ENCODE assay signal across 5 cellular contexts in the genomic region with DNA sequence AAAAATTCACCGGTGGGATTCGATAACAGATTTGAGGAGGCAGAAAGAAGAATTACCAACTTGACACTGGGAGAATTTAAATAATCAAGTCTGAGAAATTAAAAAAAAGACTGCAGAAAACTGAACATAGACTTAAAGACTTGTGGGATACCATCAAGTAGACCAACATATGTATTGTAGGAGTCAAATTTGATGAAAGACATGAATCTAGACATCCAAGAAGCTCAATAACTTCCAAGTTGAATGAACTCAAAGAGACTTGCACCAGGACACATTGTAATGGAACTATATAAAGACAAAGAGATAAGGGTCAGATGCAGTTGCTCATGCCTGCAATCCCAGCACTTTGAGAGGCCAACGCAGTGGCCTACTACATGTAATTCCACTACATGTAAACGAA. TPM values are rescaled to one million over a fixed set of nuclear protein-coding genes. Genes with fewer than 3 reads are reported as not detected.
"Had no signal": no experiment of that assay in that cellular context is flagged by ENCODE, and none has a peak within 500 bp of the region (broad histone marks: within the 10 kb centered on the region; RNA-seq: fewer than 3 reads in every experiment).

No MANE protein-coding gene starts in this region.

RNA-seq across cellular contexts. Expression of gene GIMD1, which starts 30.3 kb away (rescaled TPM):
- total RNA-seq: HT-29, HT1080, IMR-90, K562 had no signal
- polyA plus RNA-seq: IgD-negative memory B cell, K562 had no signal
